27 cellular contexts compared by ENCODE assay signal in genomic region chr9:117473293-117473692, GRCh38.
"Had no signal": no experiment of that assay in that cellular context is flagged by ENCODE, and none has a peak within 500 bp of the region (broad histone marks: within the 10 kb centered on the region; RNA-seq: fewer than 3 reads in every experiment).

No MANE protein-coding gene starts in this region.

- FAIRE-seq: colon, endometrium, frontal cortex had no signal

- DNase-seq: colonic mucosa; cortex of kidney; dermis blood vessel endothelial cell; dorsolateral prefrontal cortex; effector CD4-positive, alpha-beta T cell; effector CD8-positive, alpha-beta T cell; effector memory CD4-positive, alpha-beta T cell; effector memory CD8-positive, alpha-beta T cell; endodermal cell; erythroblast; esophagus squamous epithelium; foreskin fibroblast; foreskin keratinocyte; foreskin melanocyte; gastrocnemius medialis; glutamatergic neuron; head of caudate nucleus; heart left ventricle; heart right ventricle had no signal

- H3K9me3 ChIP-seq: colonic mucosa, esophagus muscularis mucosa, esophagus squamous epithelium, gastrocnemius medialis, gastroesophageal sphincter, heart left ventricle, heart right ventricle had no signal

- ATAC-seq: effector memory CD8-positive, alpha-beta T cell; esophagus mucosa; foreskin keratinocyte; gastrocnemius medialis; gastroesophageal sphincter; heart left ventricle; heart right ventricle had no signal

- H3K4me3 ChIP-seq: colonic mucosa, coronary artery, dorsolateral prefrontal cortex, esophagus muscularis mucosa, esophagus squamous epithelium, gastrocnemius medialis, gastroesophageal sphincter, heart left ventricle, heart right ventricle had no signal

- H3K27me3 ChIP-seq: colonic mucosa, esophagus squamous epithelium, foreskin keratinocyte, gastrocnemius medialis had no signal

- H3K4me1 ChIP-seq: colonic mucosa, esophagus muscularis mucosa, esophagus squamous epithelium, foreskin keratinocyte, gastrocnemius medialis, gastroesophageal sphincter, heart left ventricle, heart right ventricle had no signal

- H3K36me3 ChIP-seq: colonic mucosa, esophagus muscularis mucosa, esophagus squamous epithelium, gastrocnemius medialis, gastroesophageal sphincter, heart left ventricle, heart right ventricle had no signal

- H3K27ac ChIP-seq: colonic mucosa, coronary artery, dorsolateral prefrontal cortex, epithelial cell of prostate, esophagus muscularis mucosa, esophagus squamous epithelium, foreskin keratinocyte, gastrocnemius medialis, gastroesophageal sphincter, heart left ventricle, heart right ventricle had no signal
